In genomic region chr2:176269319-176270099, GRCh38 we compare ENCODE assay signal across 8 cellular contexts. TPM values are rescaled to one million over a fixed set of nuclear protein-coding genes. Genes with fewer than 3 reads are reported as not detected.
DNase-seq lines count a peak whose midpoint lies in the region; ATAC-seq lines count a peak whose summit lies in the region.

MTX2 (plus strand) TSS chr2:176269442; CDS start chr2:176269630, 188 bp downstream.

- peak; percentile 50 to 60 for DNase-seq in AML-193 (lab: John Stamatoyannopoulos, UW)
- peak; percentile 57 for DNase-seq in NCI-H446 treated with DMSO at 0.1 percent for 48 hours (lab: John Stamatoyannopoulos, UW)
- peak; percentile 53 for DNase-seq in activated CD4-positive, alpha-beta T cell treated with anti-CD3 and anti-CD28 coated beads for 1 hour
- peak; percentile 75 for DNase-seq in cerebellum (ENCODE audit: low spot score)
- peak; percentile 85 for DNase-seq in kidney tubule cell (ENCODE audit: low spot score)
- peak; percentile 44 to 71 for DNase-seq in stimulated activated CD4-positive, alpha-beta T cell treated with anti-CD3 and anti-CD28 coated beads, Interleukin-1b, Interleukin-23, amount 100 ng/mL, for 4 hours (ENCODE audit: low read depth in 2 of 2)

- peak; percentile 99 for ATAC-seq in GM19025 (IDR thresholded peaks at IDR 0.05; ENCODE audit: low read depth, unreplicated experiment)
- ATAC-seq in HG03280 (IDR thresholded peaks at IDR 0.05; ENCODE audit: unreplicated experiment) = peak; percentile 96

RNA-seq across cellular contexts. Expression of gene MTX2, which starts in this region (rescaled TPM):
- 26.1 TPM for total RNA-seq in cerebellum

Comparison
In these comparisons a context has a peak if more than half of its experiments do, and no peak if none do; other contexts are left out.
1. Peak in every context shown above with its lines: DNase-seq and ATAC-seq.